1 cellular context compared by ENCODE assay signal in the genomic region with DNA sequence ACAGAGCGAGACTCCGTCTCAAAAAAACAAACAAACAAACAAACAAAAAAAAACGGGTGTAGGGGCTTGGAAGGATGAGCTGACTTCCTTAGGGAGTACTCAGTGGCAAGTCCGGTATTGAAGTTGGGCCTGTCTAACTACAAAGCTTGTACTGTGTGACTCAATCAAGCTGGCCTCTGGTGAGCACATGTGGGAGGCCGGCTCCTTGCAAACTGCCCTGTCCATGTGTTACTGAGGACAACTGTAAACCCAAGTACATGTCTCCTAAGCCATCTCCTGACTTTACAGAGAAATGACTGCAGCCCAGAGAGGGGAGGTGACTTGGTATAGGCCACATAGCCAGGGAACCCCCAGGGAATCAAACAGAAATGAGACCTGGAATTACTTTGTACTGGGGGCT.
TF ChIP-seq lines count a peak whose summit lies in the region.

No MANE protein-coding gene starts in this region.

TF ChIP-seq in WTC11, 78 proteins besides CTCF, POLR2A, EP300 and RAD21 (continued from another document):
- TF ChIP-seq, protein P1, sequence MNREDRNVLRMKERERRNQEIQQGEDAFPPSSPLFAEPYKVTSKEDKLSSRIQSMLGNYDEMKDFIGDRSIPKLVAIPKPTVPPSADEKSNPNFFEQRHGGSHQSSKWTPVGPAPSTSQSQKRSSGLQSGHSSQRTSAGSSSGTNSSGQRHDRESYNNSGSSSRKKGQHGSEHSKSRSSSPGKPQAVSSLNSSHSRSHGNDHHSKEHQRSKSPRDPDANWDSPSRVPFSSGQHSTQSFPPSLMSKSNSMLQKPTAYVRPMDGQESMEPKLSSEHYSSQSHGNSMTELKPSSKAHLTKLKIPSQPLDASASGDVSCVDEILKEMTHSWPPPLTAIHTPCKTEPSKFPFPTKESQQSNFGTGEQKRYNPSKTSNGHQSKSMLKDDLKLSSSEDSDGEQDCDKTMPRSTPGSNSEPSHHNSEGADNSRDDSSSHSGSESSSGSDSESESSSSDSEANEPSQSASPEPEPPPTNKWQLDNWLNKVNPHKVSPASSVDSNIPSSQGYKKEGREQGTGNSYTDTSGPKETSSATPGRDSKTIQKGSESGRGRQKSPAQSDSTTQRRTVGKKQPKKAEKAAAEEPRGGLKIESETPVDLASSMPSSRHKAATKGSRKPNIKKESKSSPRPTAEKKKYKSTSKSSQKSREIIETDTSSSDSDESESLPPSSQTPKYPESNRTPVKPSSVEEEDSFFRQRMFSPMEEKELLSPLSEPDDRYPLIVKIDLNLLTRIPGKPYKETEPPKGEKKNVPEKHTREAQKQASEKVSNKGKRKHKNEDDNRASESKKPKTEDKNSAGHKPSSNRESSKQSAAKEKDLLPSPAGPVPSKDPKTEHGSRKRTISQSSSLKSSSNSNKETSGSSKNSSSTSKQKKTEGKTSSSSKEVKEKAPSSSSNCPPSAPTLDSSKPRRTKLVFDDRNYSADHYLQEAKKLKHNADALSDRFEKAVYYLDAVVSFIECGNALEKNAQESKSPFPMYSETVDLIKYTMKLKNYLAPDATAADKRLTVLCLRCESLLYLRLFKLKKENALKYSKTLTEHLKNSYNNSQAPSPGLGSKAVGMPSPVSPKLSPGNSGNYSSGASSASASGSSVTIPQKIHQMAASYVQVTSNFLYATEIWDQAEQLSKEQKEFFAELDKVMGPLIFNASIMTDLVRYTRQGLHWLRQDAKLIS (CRISPR knock-in tag; IDR thresholded peaks at IDR 0.05; ENCODE audit: borderline replicate concordance), result no peak
- TF ChIP-seq, protein P2, sequence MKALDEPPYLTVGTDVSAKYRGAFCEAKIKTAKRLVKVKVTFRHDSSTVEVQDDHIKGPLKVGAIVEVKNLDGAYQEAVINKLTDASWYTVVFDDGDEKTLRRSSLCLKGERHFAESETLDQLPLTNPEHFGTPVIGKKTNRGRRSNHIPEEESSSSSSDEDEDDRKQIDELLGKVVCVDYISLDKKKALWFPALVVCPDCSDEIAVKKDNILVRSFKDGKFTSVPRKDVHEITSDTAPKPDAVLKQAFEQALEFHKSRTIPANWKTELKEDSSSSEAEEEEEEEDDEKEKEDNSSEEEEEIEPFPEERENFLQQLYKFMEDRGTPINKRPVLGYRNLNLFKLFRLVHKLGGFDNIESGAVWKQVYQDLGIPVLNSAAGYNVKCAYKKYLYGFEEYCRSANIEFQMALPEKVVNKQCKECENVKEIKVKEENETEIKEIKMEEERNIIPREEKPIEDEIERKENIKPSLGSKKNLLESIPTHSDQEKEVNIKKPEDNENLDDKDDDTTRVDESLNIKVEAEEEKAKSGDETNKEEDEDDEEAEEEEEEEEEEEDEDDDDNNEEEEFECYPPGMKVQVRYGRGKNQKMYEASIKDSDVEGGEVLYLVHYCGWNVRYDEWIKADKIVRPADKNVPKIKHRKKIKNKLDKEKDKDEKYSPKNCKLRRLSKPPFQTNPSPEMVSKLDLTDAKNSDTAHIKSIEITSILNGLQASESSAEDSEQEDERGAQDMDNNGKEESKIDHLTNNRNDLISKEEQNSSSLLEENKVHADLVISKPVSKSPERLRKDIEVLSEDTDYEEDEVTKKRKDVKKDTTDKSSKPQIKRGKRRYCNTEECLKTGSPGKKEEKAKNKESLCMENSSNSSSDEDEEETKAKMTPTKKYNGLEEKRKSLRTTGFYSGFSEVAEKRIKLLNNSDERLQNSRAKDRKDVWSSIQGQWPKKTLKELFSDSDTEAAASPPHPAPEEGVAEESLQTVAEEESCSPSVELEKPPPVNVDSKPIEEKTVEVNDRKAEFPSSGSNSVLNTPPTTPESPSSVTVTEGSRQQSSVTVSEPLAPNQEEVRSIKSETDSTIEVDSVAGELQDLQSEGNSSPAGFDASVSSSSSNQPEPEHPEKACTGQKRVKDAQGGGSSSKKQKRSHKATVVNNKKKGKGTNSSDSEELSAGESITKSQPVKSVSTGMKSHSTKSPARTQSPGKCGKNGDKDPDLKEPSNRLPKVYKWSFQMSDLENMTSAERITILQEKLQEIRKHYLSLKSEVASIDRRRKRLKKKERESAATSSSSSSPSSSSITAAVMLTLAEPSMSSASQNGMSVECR (CRISPR knock-in tag; IDR thresholded peaks at IDR 0.05; ENCODE audit: borderline replicate concordance), result no peak
- TF ChIP-seq ZNF232 (CRISPR knock-in tag; IDR thresholded peaks at IDR 0.05) (no peak), FOXK1 (CRISPR knock-in tag; IDR thresholded peaks at IDR 0.05) (no peak), PRRX2 (CRISPR knock-in tag; IDR thresholded peaks at IDR 0.05) (no peak), ZBTB21 (CRISPR knock-in tag; IDR thresholded peaks at IDR 0.05; ENCODE audit: borderline replicate concordance) (no peak), ZNF138 (CRISPR knock-in tag; conservative IDR thresholded peaks at IDR 0.05) (no peak), HMGA2 (CRISPR knock-in tag; IDR thresholded peaks at IDR 0.05) (no peak), SP1 (CRISPR knock-in tag; conservative IDR thresholded peaks at IDR 0.05) (no peak)
- TF ChIP-seq, protein P3, sequence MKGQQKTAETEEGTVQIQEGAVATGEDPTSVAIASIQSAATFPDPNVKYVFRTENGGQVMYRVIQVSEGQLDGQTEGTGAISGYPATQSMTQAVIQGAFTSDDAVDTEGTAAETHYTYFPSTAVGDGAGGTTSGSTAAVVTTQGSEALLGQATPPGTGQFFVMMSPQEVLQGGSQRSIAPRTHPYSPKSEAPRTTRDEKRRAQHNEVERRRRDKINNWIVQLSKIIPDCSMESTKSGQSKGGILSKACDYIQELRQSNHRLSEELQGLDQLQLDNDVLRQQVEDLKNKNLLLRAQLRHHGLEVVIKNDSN (CRISPR knock-in tag; IDR thresholded peaks at IDR 0.05), result no peak
- TF ChIP-seq, protein P4, sequence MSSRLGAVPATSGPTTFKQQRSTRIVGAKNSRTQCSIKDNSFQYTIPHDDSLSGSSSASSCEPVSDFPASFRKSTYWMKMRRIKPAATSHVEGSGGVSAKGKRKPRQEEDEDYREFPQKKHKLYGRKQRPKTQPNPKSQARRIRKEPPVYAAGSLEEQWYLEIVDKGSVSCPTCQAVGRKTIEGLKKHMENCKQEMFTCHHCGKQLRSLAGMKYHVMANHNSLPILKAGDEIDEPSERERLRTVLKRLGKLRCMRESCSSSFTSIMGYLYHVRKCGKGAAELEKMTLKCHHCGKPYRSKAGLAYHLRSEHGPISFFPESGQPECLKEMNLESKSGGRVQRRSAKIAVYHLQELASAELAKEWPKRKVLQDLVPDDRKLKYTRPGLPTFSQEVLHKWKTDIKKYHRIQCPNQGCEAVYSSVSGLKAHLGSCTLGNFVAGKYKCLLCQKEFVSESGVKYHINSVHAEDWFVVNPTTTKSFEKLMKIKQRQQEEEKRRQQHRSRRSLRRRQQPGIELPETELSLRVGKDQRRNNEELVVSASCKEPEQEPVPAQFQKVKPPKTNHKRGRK (CRISPR knock-in tag; IDR thresholded peaks at IDR 0.05; ENCODE audit: borderline replicate concordance), result no peak
